In the genomic region with DNA sequence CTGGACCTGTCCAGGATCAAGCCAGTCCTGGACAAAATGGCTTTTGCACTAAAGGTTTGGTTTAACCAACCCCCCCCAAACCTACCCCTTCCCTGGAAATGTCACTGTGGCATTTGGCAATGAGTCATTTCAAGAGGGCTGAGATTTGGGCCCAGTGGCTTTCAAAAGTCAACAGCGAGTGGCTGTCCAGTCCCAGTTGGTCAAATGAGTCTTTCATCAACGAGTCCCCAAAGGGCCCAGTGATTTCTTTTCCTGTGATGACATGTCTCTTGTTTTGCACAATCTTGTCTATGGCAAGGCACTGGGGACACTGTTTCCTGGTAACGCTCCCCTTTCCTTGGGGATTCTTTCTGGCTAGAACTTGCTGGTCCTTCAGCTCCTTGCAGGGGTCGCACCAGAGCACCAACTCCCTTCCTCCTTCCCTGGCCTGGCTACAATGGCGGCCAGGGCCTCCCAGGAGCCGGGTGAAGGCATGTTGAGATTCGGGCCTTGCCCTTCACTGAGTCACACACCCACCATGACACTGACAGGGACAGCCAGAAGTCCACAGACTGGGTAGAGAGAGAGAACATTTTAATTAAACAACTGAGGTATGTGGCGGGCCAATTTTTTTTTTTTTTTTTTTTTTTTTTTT, we compare ENCODE assay signal across 1 cellular context.
TF ChIP-seq lines count a peak whose summit lies in the region.

No MANE protein-coding gene starts in this region.

TF ChIP-seq in WTC11, 78 proteins besides CTCF, POLR2A, EP300 and RAD21 (continued from another document):
- TF ChIP-seq, protein P1, sequence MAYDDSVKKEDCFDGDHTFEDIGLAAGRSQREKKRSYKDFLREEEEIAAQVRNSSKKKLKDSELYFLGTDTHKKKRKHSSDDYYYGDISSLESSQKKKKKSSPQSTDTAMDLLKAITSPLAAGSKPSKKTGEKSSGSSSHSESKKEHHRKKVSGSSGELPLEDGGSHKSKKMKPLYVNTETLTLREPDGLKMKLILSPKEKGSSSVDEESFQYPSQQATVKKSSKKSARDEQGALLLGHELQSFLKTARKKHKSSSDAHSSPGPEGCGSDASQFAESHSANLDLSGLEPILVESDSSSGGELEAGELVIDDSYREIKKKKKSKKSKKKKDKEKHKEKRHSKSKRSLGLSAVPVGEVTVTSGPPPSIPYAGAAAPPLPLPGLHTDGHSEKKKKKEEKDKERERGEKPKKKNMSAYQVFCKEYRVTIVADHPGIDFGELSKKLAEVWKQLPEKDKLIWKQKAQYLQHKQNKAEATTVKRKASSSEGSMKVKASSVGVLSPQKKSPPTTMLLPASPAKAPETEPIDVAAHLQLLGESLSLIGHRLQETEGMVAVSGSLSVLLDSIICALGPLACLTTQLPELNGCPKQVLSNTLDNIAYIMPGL (CRISPR knock-in tag; IDR thresholded peaks at IDR 0.05), result no peak
- no peak for TF ChIP-seq SMAD4 (CRISPR knock-in tag; IDR thresholded peaks at IDR 0.05)
- TF ChIP-seq CREB1 (CRISPR knock-in tag; IDR thresholded peaks at IDR 0.05), result no peak
- no peak for TF ChIP-seq ZNF317 (CRISPR knock-in tag; IDR thresholded peaks at IDR 0.05; ENCODE audit: borderline replicate concordance, low read depth)
- no peak for TF ChIP-seq ZNF416 (CRISPR knock-in tag; IDR thresholded peaks at IDR 0.05)
- TF ChIP-seq, protein P2, sequence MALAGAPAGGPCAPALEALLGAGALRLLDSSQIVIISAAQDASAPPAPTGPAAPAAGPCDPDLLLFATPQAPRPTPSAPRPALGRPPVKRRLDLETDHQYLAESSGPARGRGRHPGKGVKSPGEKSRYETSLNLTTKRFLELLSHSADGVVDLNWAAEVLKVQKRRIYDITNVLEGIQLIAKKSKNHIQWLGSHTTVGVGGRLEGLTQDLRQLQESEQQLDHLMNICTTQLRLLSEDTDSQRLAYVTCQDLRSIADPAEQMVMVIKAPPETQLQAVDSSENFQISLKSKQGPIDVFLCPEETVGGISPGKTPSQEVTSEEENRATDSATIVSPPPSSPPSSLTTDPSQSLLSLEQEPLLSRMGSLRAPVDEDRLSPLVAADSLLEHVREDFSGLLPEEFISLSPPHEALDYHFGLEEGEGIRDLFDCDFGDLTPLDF (CRISPR knock-in tag; IDR thresholded peaks at IDR 0.05), result no peak
- TF ChIP-seq ZNF138 (CRISPR knock-in tag; conservative IDR thresholded peaks at IDR 0.05), result no peak
- TF ChIP-seq GRHL2 (CRISPR knock-in tag; IDR thresholded peaks at IDR 0.05; ENCODE audit: insufficient replicate concordance, severe bottlenecking), result no peak
- TF ChIP-seq, protein P3, sequence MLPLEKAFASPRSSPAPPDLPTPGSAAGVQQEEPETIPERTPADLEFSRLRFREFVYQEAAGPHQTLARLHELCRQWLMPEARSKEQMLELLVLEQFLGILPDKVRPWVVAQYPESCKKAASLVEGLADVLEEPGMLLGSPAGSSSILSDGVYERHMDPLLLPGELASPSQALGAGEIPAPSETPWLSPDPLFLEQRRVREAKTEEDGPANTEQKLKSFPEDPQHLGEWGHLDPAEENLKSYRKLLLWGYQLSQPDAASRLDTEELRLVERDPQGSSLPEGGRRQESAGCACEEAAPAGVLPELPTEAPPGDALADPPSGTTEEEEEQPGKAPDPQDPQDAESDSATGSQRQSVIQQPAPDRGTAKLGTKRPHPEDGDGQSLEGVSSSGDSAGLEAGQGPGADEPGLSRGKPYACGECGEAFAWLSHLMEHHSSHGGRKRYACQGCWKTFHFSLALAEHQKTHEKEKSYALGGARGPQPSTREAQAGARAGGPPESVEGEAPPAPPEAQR (CRISPR knock-in tag; IDR thresholded peaks at IDR 0.05), result no peak
- TF ChIP-seq, protein P4, sequence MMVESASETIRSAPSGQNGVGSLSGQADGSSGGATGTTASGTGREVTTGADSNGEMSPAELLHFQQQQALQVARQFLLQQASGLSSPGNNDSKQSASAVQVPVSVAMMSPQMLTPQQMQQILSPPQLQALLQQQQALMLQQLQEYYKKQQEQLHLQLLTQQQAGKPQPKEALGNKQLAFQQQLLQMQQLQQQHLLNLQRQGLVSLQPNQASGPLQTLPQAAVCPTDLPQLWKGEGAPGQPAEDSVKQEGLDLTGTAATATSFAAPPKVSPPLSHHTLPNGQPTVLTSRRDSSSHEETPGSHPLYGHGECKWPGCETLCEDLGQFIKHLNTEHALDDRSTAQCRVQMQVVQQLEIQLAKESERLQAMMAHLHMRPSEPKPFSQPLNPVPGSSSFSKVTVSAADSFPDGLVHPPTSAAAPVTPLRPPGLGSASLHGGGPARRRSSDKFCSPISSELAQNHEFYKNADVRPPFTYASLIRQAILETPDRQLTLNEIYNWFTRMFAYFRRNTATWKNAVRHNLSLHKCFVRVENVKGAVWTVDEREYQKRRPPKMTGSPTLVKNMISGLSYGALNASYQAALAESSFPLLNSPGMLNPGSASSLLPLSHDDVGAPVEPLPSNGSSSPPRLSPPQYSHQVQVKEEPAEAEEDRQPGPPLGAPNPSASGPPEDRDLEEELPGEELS (CRISPR knock-in tag; IDR thresholded peaks at IDR 0.05), result no peak
- no peak for TF ChIP-seq CBFB (CRISPR knock-in tag; IDR thresholded peaks at IDR 0.05; ENCODE audit: low read depth)
